19 cellular contexts compared by ENCODE assay signal in genomic region chr2:100070078-100070477, GRCh38.
A peak's percentile ranks its signal among the peaks of the same experiment; 100 is the strongest.
DNase-seq lines count a peak whose midpoint lies in the region; ATAC-seq, FAIRE-seq and TF ChIP-seq lines count a peak whose summit lies in the region.
"Had no signal": no experiment of that assay in that cellular context is flagged by ENCODE, and none has a peak within 500 bp of the region (broad histone marks: within the 10 kb centered on the region; RNA-seq: fewer than 3 reads in every experiment).

No MANE protein-coding gene starts in this region.

- intact Hi-C loops in activated CD8-positive, alpha-beta T cell treated with anti-CD3 and anti-CD28 coated beads for 36 hours (cut with micrococcal nuclease) = no loop called here

- peak overlapping the region; percentile 56 for H3K27ac Mint-ChIP-seq in activated CD8-positive, alpha-beta T cell treated with anti-CD3 and anti-CD28 coated beads for 36 hours
- no peak overlapping the region for H3K27ac Mint-ChIP-seq in activated CD8-positive, alpha-beta T cell treated with anti-CD3 and anti-CD28 coated beads, Interleukin-2, amount 10 ng/mL, durations not matched to agents 7 days and 5 days
- no peak overlapping the region for H3K27ac Mint-ChIP-seq in endodermal cell

- peaks cover 8% of the 10 kb centered on the region for H3K27me3 ChIP-seq in endodermal cell (ENCODE audit: control insufficient read depth, insufficient read depth, low read length, poor library complexity, severe bottlenecking)
- H3K27me3 ChIP-seq: sigmoid colon had no signal

- H3K36me3 ChIP-seq in endodermal cell (ENCODE audit: control insufficient read depth, insufficient read depth, low read length) = no peaks in the 10 kb centered on the region
- H3K36me3 ChIP-seq: sigmoid colon, SJCRH30 had no signal

- CTCF ChIA-PET in activated CD8-positive, alpha-beta T cell treated with anti-CD3 and anti-CD28 coated beads for 36 hours (lab: Charles Lee) = no interaction called here
- CTCF ChIA-PET in activated CD8-positive, alpha-beta T cell treated with anti-CD3 and anti-CD28 coated beads, Interleukin-2, amount 10 ng/mL, durations not matched to agents 7 days and 5 days (lab: Charles Lee) = interaction anchor here (1.1 kb wide), 1 partner anchor 32 kb away, joined by 4 read pairs; no protein-coding TSS in a partner anchor

- WGBS in endodermal cell (ENCODE audit: insufficient coverage in 1 of 2, insufficient read length in 1 of 2), 2 experiments = 79 to 98% methylated on average over 4 of the region's 4 CpGs

- peaks cover 6% of the 10 kb centered on the region for H3K27me3 Mint-ChIP-seq in activated CD8-positive, alpha-beta T cell treated with anti-CD3 and anti-CD28 coated beads for 36 hours
- H3K27me3 Mint-ChIP-seq in activated CD8-positive, alpha-beta T cell treated with anti-CD3 and anti-CD28 coated beads, Interleukin-2, amount 10 ng/mL, durations not matched to agents 7 days and 5 days (ENCODE audit: low read depth) = peaks cover 30% of the 10 kb centered on the region
- peaks cover 41% of the 10 kb centered on the region for H3K27me3 Mint-ChIP-seq in endodermal cell (ENCODE audit: insufficient read depth)

- POLR2A ChIA-PET in activated CD8-positive, alpha-beta T cell treated with anti-CD3 and anti-CD28 coated beads for 36 hours (lab: Charles Lee) = no interaction called here
- POLR2A ChIA-PET in activated CD8-positive, alpha-beta T cell treated with anti-CD3 and anti-CD28 coated beads, Interleukin-2, amount 10 ng/mL, durations not matched to agents 7 days and 5 days (lab: Charles Lee) = no interaction called here

- H3K4me3 Mint-ChIP-seq in activated CD8-positive, alpha-beta T cell treated with anti-CD3 and anti-CD28 coated beads for 36 hours = no peak overlapping the region
- no peak overlapping the region for H3K4me3 Mint-ChIP-seq in activated CD8-positive, alpha-beta T cell treated with anti-CD3 and anti-CD28 coated beads, Interleukin-2, amount 10 ng/mL, durations not matched to agents 7 days and 5 days
- H3K4me3 Mint-ChIP-seq in endodermal cell = no peak overlapping the region

- H3K9me3 Mint-ChIP-seq in activated CD8-positive, alpha-beta T cell treated with anti-CD3 and anti-CD28 coated beads for 36 hours = no peaks in the 10 kb centered on the region
- no peaks in the 10 kb centered on the region for H3K9me3 Mint-ChIP-seq in activated CD8-positive, alpha-beta T cell treated with anti-CD3 and anti-CD28 coated beads, Interleukin-2, amount 10 ng/mL, durations not matched to agents 7 days and 5 days (ENCODE audit: insufficient read depth)
- no peaks in the 10 kb centered on the region for H3K9me3 Mint-ChIP-seq in endodermal cell

- ATAC-seq in activated CD8-positive, alpha-beta T cell treated with anti-CD3 and anti-CD28 coated beads for 36 hours = peak; percentile 60
- no peak for ATAC-seq in activated CD8-positive, alpha-beta T cell treated with anti-CD3 and anti-CD28 coated beads, Interleukin-2, amount 10 ng/mL, durations not matched to agents 7 days and 5 days
- ATAC-seq in GM18909 (IDR thresholded peaks at IDR 0.05; ENCODE audit: poor library complexity, unreplicated experiment) = no peak

- H3K36me3 Mint-ChIP-seq in activated CD8-positive, alpha-beta T cell treated with anti-CD3 and anti-CD28 coated beads for 36 hours (ENCODE audit: low read depth) = no peaks in the 10 kb centered on the region
- no peaks in the 10 kb centered on the region for H3K36me3 Mint-ChIP-seq in activated CD8-positive, alpha-beta T cell treated with anti-CD3 and anti-CD28 coated beads, Interleukin-2, amount 10 ng/mL, durations not matched to agents 7 days and 5 days (ENCODE audit: low read depth)
- no peaks in the 10 kb centered on the region for H3K36me3 Mint-ChIP-seq in endodermal cell (ENCODE audit: low read depth)

- no peak overlapping the region for H3K4me3 ChIP-seq in retinal pigment epithelial cell (ENCODE audit: low read length)
- no peak overlapping the region for H3K4me3 ChIP-seq in endodermal cell (ENCODE audit: low read length)
- H3K4me3 ChIP-seq: sigmoid colon, SJCRH30 had no signal

- H3K27ac ChIP-seq in endodermal cell (ENCODE audit: low read depth, low read length) = no peak overlapping the region
- H3K27ac ChIP-seq: sigmoid colon, SJCRH30 had no signal

- no peak overlapping the region for H3K9ac ChIP-seq in endodermal cell (ENCODE audit: extremely low read depth, low read length, poor library complexity, severe bottlenecking)

- FAIRE-seq in RCC 7860 (lab: Jason Lieb, UNC) = peak; percentile 7

- H3K4me1 ChIP-seq in endodermal cell (ENCODE audit: control insufficient read depth, insufficient read depth, low read length) = no peaks in the 10 kb centered on the region
- H3K4me1 ChIP-seq: sigmoid colon, SJCRH30 had no signal

- no peaks in the 10 kb centered on the region for H3K9me3 ChIP-seq in endodermal cell (ENCODE audit: control insufficient read depth, low read length)
- H3K9me3 ChIP-seq: sigmoid colon, SJCRH30 had no signal

- H3K4me1 Mint-ChIP-seq in activated CD8-positive, alpha-beta T cell treated with anti-CD3 and anti-CD28 coated beads for 36 hours (ENCODE audit: low read depth) = peaks cover 29% of the 10 kb centered on the region
- peaks cover 23% of the 10 kb centered on the region for H3K4me1 Mint-ChIP-seq in activated CD8-positive, alpha-beta T cell treated with anti-CD3 and anti-CD28 coated beads, Interleukin-2, amount 10 ng/mL, durations not matched to agents 7 days and 5 days (ENCODE audit: low read depth)
- no peaks in the 10 kb centered on the region for H3K4me1 Mint-ChIP-seq in endodermal cell

- no peak for TF ChIP-seq CTCF in activated CD8-positive, alpha-beta T cell treated with anti-CD3 and anti-CD28 coated beads for 36 hours (IDR thresholded peaks at IDR 0.05)
- TF ChIP-seq CTCF in retinal pigment epithelial cell (conservative IDR thresholded peaks at IDR 0.05; ENCODE audit: low read depth, low read length) (no peak), endodermal cell (conservative IDR thresholded peaks at IDR 0.05) (no peak)

- no peak for DNase-seq in activated CD8-positive, alpha-beta T cell treated with anti-CD3 and anti-CD28 coated beads for 36 hours
- DNase-seq in activated CD8-positive, alpha-beta T cell treated with anti-CD3 and anti-CD28 coated beads, Interleukin-2, amount 10 ng/mL, durations not matched to agents 7 days and 5 days = no peak
- DNase-seq in RCC 7860 (ENCODE audit: low spot score) (no peak), fibroblast of peridontal ligament (ENCODE audit: extremely low read depth) (peak; percentile 43), retinal pigment epithelial cell (ENCODE audit: low read depth) (peak; percentile 34), AG08395 (ENCODE audit: low spot score) (no peak), endodermal cell (no peak)
- DNase-seq: activated CD8-positive, alpha-beta memory T cell treated with anti-CD3 and anti-CD28 coated beads, Interleukin-2, amount 50 U/mL, for 4 hours; activated gamma-delta T cell treated with Interleukin-2 at 50 U/mL for 16 hours; EL; hypothalamus; MM.1S; NCI-H2029; NCI-H510A; nucleus accumbens; sigmoid colon; SJCRH30; stimulated activated CD4-positive, alpha-beta T cell treated with anti-CD3 and anti-CD28 coated beads, Interleukin-2, amount 100 ng/mL, for 24 hours had no signal

Comparison
In these comparisons a context has a peak if more than half of its experiments do, and no peak if none do; other contexts are left out.
1. DNase-seq: peak in fibroblast of peridontal ligament (single experiment) and retinal pigment epithelial cell (single experiment); none in activated CD8-positive, alpha-beta T cell treated with anti-CD3 and anti-CD28 coated beads for 36 hours (single experiment), activated CD8-positive, alpha-beta T cell treated with anti-CD3 and anti-CD28 coated beads, Interleukin-2, amount 10 ng/mL, durations not matched to agents 7 days and 5 days (single experiment), RCC 7860 (single experiment), AG08395 (single experiment) and endodermal cell (single experiment).